ENCODE assay signal across 1 cellular context in the genomic region with DNA sequence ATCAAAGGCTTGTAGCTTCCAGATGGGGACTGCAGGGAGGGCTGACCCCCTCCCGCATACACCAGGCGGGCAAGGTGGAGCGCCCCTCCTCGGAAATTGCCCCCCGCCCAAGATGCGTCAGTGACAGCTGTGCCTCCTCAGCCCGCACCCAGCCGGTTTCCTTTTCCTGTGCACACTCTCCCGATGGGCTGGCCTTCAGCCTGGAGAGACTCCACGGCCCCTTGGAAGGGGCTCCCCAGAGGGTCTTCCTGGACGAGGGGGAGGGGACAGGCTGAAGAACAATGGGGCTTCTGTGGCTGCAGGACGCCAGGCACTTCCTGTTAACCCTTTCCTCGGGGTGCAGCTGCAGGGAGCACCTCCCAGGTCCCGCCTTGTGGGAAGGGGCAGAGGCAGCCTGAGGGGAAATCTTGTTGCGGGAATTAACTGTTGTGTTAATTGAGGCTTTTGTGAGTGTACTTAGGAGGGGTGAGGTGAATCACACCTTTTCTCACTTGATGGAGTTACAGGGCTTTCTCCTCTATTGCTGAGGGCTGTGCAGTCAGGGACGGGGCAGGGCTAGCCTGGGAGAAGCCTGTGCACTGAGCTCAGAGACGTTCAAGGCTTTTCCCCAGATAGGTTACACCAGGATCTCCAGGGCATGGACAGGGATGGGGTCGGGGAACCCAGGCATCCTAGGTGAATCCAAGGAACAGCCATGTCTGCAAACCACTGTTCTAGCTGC.
TF ChIP-seq lines count a peak whose summit lies in the region.

No MANE protein-coding gene starts in this region.

TF ChIP-seq in HepG2, 621 proteins besides CTCF, POLR2A, EP300 and RAD21 (continued from another document and continues in another):
- TF ChIP-seq FIP1L1 (IDR thresholded peaks at IDR 0.05; ENCODE audit: borderline replicate concordance, insufficient read depth, low read depth, low read length): peak; percentile 75; the same call in 1 of the 2 replicates
- TF ChIP-seq, protein P1, sequence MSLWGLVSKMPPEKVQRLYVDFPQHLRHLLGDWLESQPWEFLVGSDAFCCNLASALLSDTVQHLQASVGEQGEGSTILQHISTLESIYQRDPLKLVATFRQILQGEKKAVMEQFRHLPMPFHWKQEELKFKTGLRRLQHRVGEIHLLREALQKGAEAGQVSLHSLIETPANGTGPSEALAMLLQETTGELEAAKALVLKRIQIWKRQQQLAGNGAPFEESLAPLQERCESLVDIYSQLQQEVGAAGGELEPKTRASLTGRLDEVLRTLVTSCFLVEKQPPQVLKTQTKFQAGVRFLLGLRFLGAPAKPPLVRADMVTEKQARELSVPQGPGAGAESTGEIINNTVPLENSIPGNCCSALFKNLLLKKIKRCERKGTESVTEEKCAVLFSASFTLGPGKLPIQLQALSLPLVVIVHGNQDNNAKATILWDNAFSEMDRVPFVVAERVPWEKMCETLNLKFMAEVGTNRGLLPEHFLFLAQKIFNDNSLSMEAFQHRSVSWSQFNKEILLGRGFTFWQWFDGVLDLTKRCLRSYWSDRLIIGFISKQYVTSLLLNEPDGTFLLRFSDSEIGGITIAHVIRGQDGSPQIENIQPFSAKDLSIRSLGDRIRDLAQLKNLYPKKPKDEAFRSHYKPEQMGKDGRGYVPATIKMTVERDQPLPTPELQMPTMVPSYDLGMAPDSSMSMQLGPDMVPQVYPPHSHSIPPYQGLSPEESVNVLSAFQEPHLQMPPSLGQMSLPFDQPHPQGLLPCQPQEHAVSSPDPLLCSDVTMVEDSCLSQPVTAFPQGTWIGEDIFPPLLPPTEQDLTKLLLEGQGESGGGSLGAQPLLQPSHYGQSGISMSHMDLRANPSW (CRISPR knock-in tag; IDR thresholded peaks at IDR 0.05; ENCODE audit: borderline replicate concordance): no peak
- TF ChIP-seq, protein P2, sequence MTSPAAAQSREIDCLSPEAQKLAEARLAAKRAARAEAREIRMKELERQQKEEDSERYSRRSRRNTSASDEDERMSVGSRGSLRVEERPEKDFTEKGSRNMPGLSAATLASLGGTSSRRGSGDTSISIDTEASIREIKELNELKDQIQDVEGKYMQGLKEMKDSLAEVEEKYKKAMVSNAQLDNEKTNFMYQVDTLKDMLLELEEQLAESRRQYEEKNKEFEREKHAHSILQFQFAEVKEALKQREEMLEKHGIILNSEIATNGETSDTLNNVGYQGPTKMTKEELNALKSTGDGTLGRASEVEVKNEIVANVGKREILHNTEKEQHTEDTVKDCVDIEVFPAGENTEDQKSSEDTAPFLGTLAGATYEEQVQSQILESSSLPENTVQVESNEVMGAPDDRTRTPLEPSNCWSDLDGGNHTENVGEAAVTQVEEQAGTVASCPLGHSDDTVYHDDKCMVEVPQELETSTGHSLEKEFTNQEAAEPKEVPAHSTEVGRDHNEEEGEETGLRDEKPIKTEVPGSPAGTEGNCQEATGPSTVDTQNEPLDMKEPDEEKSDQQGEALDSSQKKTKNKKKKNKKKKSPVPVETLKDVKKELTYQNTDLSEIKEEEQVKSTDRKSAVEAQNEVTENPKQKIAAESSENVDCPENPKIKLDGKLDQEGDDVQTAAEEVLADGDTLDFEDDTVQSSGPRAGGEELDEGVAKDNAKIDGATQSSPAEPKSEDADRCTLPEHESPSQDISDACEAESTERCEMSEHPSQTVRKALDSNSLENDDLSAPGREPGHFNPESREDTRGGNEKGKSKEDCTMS (CRISPR knock-in tag; conservative IDR thresholded peaks at IDR 0.05): no peak
- TF ChIP-seq ZFYVE20 (CRISPR knock-in tag; IDR thresholded peaks at IDR 0.05; ENCODE audit: borderline replicate concordance, low read depth): no peak
- TF ChIP-seq ZSCAN30 (CRISPR knock-in tag; IDR thresholded peaks at IDR 0.05): peak; percentile 62; the same call in 1 of the 2 replicates
- peak; percentile 17; the same call in 1 of the 2 replicates for TF ChIP-seq REPIN1 (CRISPR knock-in tag; IDR thresholded peaks at IDR 0.05; ENCODE audit: borderline replicate concordance, low read depth)
- TF ChIP-seq ZNF670 (CRISPR knock-in tag; IDR thresholded peaks at IDR 0.05; ENCODE audit: borderline replicate concordance): no peak
- peak; percentile 54 for TF ChIP-seq GABPA (IDR thresholded peaks at IDR 0.05; ENCODE audit: low read depth, low read length)
- TF ChIP-seq GABPA (CRISPR knock-in tag; IDR thresholded peaks at IDR 0.05; ENCODE audit: low read depth): peak; percentile 89
- TF ChIP-seq TAF1 (CRISPR knock-in tag; IDR thresholded peaks at IDR 0.05): peak; percentile 52; the same call in 1 of the 2 replicates
- no peak for TF ChIP-seq NFIB (CRISPR knock-in tag; IDR thresholded peaks at IDR 0.05; ENCODE audit: borderline replicate concordance)
- peak; percentile 62 for TF ChIP-seq TGIF2 (CRISPR knock-in tag; IDR thresholded peaks at IDR 0.05)
- TF ChIP-seq SNRNP70 (IDR thresholded peaks at IDR 0.05; ENCODE audit: low read depth, low read length): no peak
- TF ChIP-seq KMT2A (CRISPR knock-in tag; IDR thresholded peaks at IDR 0.05): no peak
- TF ChIP-seq U2AF2 (IDR thresholded peaks at IDR 0.05; ENCODE audit: low read depth, low read length): no peak
- TF ChIP-seq ZNF317 (CRISPR knock-in tag; IDR thresholded peaks at IDR 0.05): 0 out of 2 replicates have a peak, but pooled peaks have one; percentile 31
- no peak for TF ChIP-seq TBL1XR1 (IDR thresholded peaks at IDR 0.05; ENCODE audit: borderline replicate concordance, low read length, partially characterized antibody)
- peak; percentile 69 for TF ChIP-seq PHF5A (CRISPR knock-in tag; IDR thresholded peaks at IDR 0.05; ENCODE audit: low read depth, unreplicated experiment)
- no peak for TF ChIP-seq ZNF3 (CRISPR knock-in tag; IDR thresholded peaks at IDR 0.05)
- no peak for TF ChIP-seq ZNF143 (CRISPR knock-in tag; IDR thresholded peaks at IDR 0.05)
- TF ChIP-seq KAT2B (IDR thresholded peaks at IDR 0.05; ENCODE audit: borderline replicate concordance, low read depth, low read length): no peak
- TF ChIP-seq, protein P3, sequence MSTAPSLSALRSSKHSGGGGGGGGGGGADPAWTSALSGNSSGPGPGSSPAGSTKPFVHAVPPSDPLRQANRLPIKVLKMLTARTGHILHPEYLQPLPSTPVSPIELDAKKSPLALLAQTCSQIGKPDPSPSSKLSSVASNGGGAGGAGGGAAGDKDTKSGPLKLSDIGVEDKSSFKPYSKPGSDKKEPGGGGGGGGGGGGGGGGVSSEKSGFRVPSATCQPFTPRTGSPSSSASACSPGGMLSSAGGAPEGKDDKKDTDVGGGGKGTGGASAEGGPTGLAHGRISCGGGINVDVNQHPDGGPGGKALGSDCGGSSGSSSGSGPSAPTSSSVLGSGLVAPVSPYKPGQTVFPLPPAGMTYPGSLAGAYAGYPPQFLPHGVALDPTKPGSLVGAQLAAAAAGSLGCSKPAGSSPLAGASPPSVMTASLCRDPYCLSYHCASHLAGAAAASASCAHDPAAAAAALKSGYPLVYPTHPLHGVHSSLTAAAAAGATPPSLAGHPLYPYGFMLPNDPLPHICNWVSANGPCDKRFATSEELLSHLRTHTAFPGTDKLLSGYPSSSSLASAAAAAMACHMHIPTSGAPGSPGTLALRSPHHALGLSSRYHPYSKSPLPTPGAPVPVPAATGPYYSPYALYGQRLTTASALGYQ (CRISPR knock-in tag; IDR thresholded peaks at IDR 0.05): peak; percentile 81; the same call in 1 of the 2 replicates
- TF ChIP-seq ARHGAP35 (CRISPR knock-in tag; IDR thresholded peaks at IDR 0.05; ENCODE audit: borderline replicate concordance): no peak; the same call in 1 of the 2 replicates
- no peak for TF ChIP-seq MYNN (CRISPR knock-in tag; IDR thresholded peaks at IDR 0.05; ENCODE audit: low read depth)
- TF ChIP-seq, protein P4, sequence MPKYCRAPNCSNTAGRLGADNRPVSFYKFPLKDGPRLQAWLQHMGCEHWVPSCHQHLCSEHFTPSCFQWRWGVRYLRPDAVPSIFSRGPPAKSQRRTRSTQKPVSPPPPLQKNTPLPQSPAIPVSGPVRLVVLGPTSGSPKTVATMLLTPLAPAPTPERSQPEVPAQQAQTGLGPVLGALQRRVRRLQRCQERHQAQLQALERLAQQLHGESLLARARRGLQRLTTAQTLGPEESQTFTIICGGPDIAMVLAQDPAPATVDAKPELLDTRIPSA (CRISPR knock-in tag; IDR thresholded peaks at IDR 0.05; ENCODE audit: borderline replicate concordance): no peak
- TF ChIP-seq ZNF781 (CRISPR knock-in tag; IDR thresholded peaks at IDR 0.05; ENCODE audit: borderline replicate concordance, not compliant biosample characterization): peak; percentile 54
- no peak for TF ChIP-seq ZNF550 (CRISPR knock-in tag; IDR thresholded peaks at IDR 0.05; ENCODE audit: borderline replicate concordance)
- peak; percentile 63; the same call in 1 of the 2 replicates for TF ChIP-seq ZNF501 (CRISPR knock-in tag; IDR thresholded peaks at IDR 0.05)
- TF ChIP-seq, protein P5, sequence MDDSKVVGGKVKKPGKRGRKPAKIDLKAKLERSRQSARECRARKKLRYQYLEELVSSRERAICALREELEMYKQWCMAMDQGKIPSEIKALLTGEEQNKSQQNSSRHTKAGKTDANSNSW (CRISPR knock-in tag; IDR thresholded peaks at IDR 0.05; ENCODE audit: borderline replicate concordance): no peak
- TF ChIP-seq ZNF780A (CRISPR knock-in tag; IDR thresholded peaks at IDR 0.05): no peak
- TF ChIP-seq, protein P6, sequence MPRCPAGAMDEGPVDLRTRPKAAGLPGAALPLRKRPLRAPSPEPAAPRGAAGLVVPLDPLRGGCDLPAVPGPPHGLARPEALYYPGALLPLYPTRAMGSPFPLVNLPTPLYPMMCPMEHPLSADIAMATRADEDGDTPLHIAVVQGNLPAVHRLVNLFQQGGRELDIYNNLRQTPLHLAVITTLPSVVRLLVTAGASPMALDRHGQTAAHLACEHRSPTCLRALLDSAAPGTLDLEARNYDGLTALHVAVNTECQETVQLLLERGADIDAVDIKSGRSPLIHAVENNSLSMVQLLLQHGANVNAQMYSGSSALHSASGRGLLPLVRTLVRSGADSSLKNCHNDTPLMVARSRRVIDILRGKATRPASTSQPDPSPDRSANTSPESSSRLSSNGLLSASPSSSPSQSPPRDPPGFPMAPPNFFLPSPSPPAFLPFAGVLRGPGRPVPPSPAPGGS (CRISPR knock-in tag; IDR thresholded peaks at IDR 0.05): no peak
- 0 out of 2 replicates have a peak, but pooled peaks have one; percentile 53 for TF ChIP-seq ZNF557 (CRISPR knock-in tag; IDR thresholded peaks at IDR 0.05)
- no peak for TF ChIP-seq KDM5A (IDR thresholded peaks at IDR 0.05; ENCODE audit: borderline replicate concordance, low read length)
- no peak for TF ChIP-seq PHB2 (IDR thresholded peaks at IDR 0.05; ENCODE audit: partially characterized antibody)
- TF ChIP-seq, protein P7, sequence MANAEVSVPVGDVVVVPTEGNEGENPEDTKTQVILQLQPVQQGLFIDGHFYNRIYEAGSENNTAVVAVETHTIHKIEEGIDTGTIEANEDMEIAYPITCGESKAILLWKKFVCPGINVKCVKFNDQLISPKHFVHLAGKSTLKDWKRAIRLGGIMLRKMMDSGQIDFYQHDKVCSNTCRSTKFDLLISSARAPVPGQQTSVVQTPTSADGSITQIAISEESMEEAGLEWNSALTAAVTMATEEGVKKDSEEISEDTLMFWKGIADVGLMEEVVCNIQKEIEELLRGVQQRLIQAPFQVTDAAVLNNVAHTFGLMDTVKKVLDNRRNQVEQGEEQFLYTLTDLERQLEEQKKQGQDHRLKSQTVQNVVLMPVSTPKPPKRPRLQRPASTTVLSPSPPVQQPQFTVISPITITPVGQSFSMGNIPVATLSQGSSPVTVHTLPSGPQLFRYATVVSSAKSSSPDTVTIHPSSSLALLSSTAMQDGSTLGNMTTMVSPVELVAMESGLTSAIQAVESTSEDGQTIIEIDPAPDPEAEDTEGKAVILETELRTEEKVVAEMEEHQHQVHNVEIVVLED (CRISPR knock-in tag; IDR thresholded peaks at IDR 0.05; ENCODE audit: borderline replicate concordance): peak; percentile 47; the same call in 1 of the 2 replicates
- TF ChIP-seq SPEN (CRISPR knock-in tag; IDR thresholded peaks at IDR 0.05; ENCODE audit: low read depth): peak; percentile 81; the same call in 1 of the 2 replicates
- TF ChIP-seq SRSF4 (IDR thresholded peaks at IDR 0.05; ENCODE audit: low read depth, low read length, poor library complexity, severe bottlenecking): no peak
- no peak for TF ChIP-seq RFX5 (IDR thresholded peaks at IDR 0.05; ENCODE audit: low read depth, low read length)
- TF ChIP-seq, protein P8, sequence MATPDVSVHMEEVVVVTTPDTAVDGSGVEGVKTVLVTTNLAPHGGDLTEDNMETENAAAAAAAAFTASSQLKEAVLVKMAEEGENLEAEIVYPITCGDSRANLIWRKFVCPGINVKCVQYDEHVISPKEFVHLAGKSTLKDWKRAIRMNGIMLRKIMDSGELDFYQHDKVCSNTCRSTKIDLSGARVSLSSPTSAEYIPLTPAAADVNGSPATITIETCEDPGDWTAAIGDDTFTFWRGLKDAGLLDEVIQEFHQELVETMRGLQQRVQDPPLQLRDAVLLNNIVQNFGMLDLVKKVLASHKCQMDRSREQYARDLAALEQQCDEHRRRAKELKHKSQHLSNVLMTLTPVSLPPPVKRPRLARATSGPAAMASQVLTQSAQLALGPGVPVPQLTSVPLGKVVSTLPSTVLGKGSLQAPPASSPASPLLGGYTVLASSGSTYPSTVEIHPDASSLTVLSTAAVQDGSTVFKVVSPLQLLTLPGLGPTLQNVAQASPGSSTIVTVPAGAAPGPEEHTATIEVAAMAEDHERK (CRISPR knock-in tag; IDR thresholded peaks at IDR 0.05; ENCODE audit: low read depth): no peak
- TF ChIP-seq, protein P9, sequence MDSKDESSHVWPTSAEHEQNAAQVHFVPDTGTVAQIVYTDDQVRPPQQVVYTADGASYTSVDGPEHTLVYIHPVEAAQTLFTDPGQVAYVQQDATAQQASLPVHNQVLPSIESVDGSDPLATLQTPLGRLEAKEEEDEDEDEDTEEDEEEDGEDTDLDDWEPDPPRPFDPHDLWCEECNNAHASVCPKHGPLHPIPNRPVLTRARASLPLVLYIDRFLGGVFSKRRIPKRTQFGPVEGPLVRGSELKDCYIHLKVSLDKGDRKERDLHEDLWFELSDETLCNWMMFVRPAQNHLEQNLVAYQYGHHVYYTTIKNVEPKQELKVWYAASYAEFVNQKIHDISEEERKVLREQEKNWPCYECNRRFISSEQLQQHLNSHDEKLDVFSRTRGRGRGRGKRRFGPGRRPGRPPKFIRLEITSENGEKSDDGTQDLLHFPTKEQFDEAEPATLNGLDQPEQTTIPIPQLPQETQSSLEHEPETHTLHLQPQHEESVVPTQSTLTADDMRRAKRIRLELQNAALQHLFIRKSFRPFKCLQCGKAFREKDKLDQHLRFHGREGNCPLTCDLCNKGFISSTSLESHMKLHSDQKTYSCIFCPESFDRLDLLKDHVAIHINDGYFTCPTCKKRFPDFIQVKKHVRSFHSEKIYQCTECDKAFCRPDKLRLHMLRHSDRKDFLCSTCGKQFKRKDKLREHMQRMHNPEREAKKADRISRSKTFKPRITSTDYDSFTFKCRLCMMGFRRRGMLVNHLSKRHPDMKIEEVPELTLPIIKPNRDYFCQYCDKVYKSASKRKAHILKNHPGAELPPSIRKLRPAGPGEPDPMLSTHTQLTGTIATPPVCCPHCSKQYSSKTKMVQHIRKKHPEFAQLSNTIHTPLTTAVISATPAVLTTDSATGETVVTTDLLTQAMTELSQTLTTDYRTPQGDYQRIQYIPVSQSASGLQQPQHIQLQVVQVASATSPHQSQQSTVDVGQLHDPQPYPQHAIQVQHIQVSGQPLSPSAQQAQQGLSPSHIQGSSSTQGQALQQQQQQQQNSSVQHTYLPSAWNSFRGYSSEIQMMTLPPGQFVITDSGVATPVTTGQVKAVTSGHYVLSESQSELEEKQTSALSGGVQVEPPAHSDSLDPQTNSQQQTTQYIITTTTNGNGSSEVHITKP (CRISPR knock-in tag; IDR thresholded peaks at IDR 0.05; ENCODE audit: low read depth): peak; percentile 70; the same call in 1 of the 2 replicates
- TF ChIP-seq, protein P10, sequence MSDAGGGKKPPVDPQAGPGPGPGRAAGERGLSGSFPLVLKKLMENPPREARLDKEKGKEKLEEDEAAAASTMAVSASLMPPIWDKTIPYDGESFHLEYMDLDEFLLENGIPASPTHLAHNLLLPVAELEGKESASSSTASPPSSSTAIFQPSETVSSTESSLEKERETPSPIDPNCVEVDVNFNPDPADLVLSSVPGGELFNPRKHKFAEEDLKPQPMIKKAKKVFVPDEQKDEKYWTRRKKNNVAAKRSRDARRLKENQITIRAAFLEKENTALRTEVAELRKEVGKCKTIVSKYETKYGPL (CRISPR knock-in tag; IDR thresholded peaks at IDR 0.05): no peak
